In genomic region chr2:20421988-20422678, GRCh38 we compare ENCODE assay signal across 9 cellular contexts. TPM values are rescaled to one million over a fixed set of nuclear protein-coding genes. Genes with fewer than 3 reads are reported as not detected.
DNase-seq lines count a peak whose midpoint lies in the region; ATAC-seq and TF ChIP-seq lines count a peak whose summit lies in the region.
"Had no signal": no experiment of that assay in that cellular context is flagged by ENCODE, and none has a peak within 500 bp of the region (broad histone marks: within the 10 kb centered on the region; RNA-seq: fewer than 3 reads in every experiment).

No MANE protein-coding gene starts in this region.

- peak; percentile 41 to 84 for TF ChIP-seq EP300 in tibial nerve (IDR thresholded peaks at IDR 0.05)

- H3K14ac ChIP-seq in mesenchymal stem cell (ENCODE audit: low read length in 2 of 2) = peak overlapping the region in 1 of 2 experiments; percentile 53
- H3K14ac ChIP-seq in trophoblast cell (ENCODE audit: low read length) = no peak overlapping the region

- peaks cover 39% of the 10 kb centered on the region for H3K4me1 Mint-ChIP-seq in endothelial cell (ENCODE audit: unreplicated experiment)

- 86% methylated on average over 11 of the region's 11 CpGs for WGBS in mesenchymal stem cell
- 42 to 46% methylated on average over 11 of the region's 11 CpGs for WGBS in tibial nerve, 2 donors
- WGBS in trophoblast cell (ENCODE audit: extremely low coverage, insufficient coverage, insufficient read length) = no CpG with 5 or more reads among the region's 11 CpGs

- no peak overlapping the region for H3K27ac Mint-ChIP-seq in endothelial cell (ENCODE audit: unreplicated experiment)
- H3K27ac Mint-ChIP-seq: activated T-helper 1 cell treated with anti-CD3 and anti-CD28 coated beads, Interleukin-12 subunit alpha, Interleukin-12 subunit beta, Interleukin-2, Interleukin-4 antibody, amounts not matched to agents 30 ng/mL and 10 ng/mL and 1 ng/mL, durations not matched to agents 14 hours and 24 hours and 36 hours had no signal

- TF ChIP-seq CTCF in coronary artery (IDR thresholded peaks at IDR 0.05) (no peak), tibial nerve (IDR thresholded peaks at IDR 0.05) (no peak), endothelial cell (IDR thresholded peaks at IDR 0.05; ENCODE audit: unreplicated experiment) (no peak)

- H3K9ac ChIP-seq in mesenchymal stem cell (ENCODE audit: low read length) (no peak overlapping the region), trophoblast cell (ENCODE audit: low read length) (no peak overlapping the region)

- H2BK15ac ChIP-seq in mesenchymal stem cell (ENCODE audit: low read depth, poor library complexity, severe bottlenecking) = peak overlapping the region; percentile 87

- H2AFZ ChIP-seq in mesenchymal stem cell (ENCODE audit: low read depth, low read length) = no peak overlapping the region
- H2AFZ ChIP-seq in trophoblast cell (ENCODE audit: insufficient read depth, low read length, poor library complexity) = no peak overlapping the region

- H2AK5ac ChIP-seq in mesenchymal stem cell (ENCODE audit: low read length, severe bottlenecking) (no peak overlapping the region), trophoblast cell (ENCODE audit: low read length) (no peak overlapping the region)

- no peak for TF ChIP-seq POLR2A in tibial nerve (IDR thresholded peaks at IDR 0.05)

- H4K91ac ChIP-seq in mesenchymal stem cell (ENCODE audit: low read length) = peak overlapping the region; percentile 98
- H4K91ac ChIP-seq in trophoblast cell (ENCODE audit: low read depth, low read length) = no peak overlapping the region

- H2BK5ac ChIP-seq in mesenchymal stem cell (ENCODE audit: low read depth, low read length, poor library complexity, severe bottlenecking) = no peak overlapping the region
- H2BK5ac ChIP-seq in trophoblast cell (ENCODE audit: low read depth, low read length, poor library complexity) = no peak overlapping the region

- no peak overlapping the region for H3K4me3 Mint-ChIP-seq in endothelial cell (ENCODE audit: unreplicated experiment)

- peak overlapping the region; percentile 81 to 95 for H3K18ac ChIP-seq in mesenchymal stem cell (ENCODE audit: low read depth in 1 of 2, low read length in 2 of 2)
- no peak overlapping the region for H3K18ac ChIP-seq in trophoblast cell (ENCODE audit: low read length)

- DNase-seq in NCI-H2196 (lab: John Stamatoyannopoulos, UW; ENCODE audit: unreplicated experiment) (peak; percentile 80), coronary artery (ENCODE audit: low spot score) (peak; percentile 99), mesenchymal stem cell (peak; percentile 59), tibial nerve (ENCODE audit: low spot score in 2 of 2) (peak; percentile 82 to 84), trophoblast cell (no peak), endothelial cell (ENCODE audit: low spot score) (no peak), 8988T (no peak)

- H3K23ac ChIP-seq in mesenchymal stem cell (ENCODE audit: low read length in 2 of 2) = no peak overlapping the region
- H3K23ac ChIP-seq in trophoblast cell (ENCODE audit: low read length) = no peak overlapping the region

- peaks cover 24% of the 10 kb centered on the region for H3K4me1 ChIP-seq in mesenchymal stem cell (ENCODE audit: control insufficient read depth, insufficient read depth, low read depth, low read length)
- peaks cover 0 to 71% (median 41%) of the 10 kb centered on the region in 4 donors for H3K4me1 ChIP-seq in tibial nerve
- peaks cover 11 to 12% of the 10 kb centered on the region in 2 experiments for H3K4me1 ChIP-seq in trophoblast cell (ENCODE audit: control insufficient read depth in 1 of 2, insufficient read depth in 2 of 2, low read length in 2 of 2)

- peak overlapping the region; percentile 67 to 94 for H3K27ac ChIP-seq in coronary artery
- H3K27ac ChIP-seq in mesenchymal stem cell (ENCODE audit: low read length, poor library complexity, severe bottlenecking) = no peak overlapping the region
- H3K27ac ChIP-seq in tibial nerve = peak overlapping the region in 3 of 4 donors; percentile 55 to 82 (median 61)
- no peak overlapping the region for H3K27ac ChIP-seq in trophoblast cell (ENCODE audit: low read depth, low read length)

- H4K8ac ChIP-seq in mesenchymal stem cell (ENCODE audit: low read length) (peak overlapping the region; percentile 96), trophoblast cell (ENCODE audit: low read depth, low read length) (no peak overlapping the region)

- no peak overlapping the region for H4K12ac ChIP-seq in trophoblast cell (ENCODE audit: low read depth, low read length)

- H3K4me2 ChIP-seq in mesenchymal stem cell (ENCODE audit: low read length, poor library complexity, severe bottlenecking) (no peak overlapping the region), trophoblast cell (ENCODE audit: low read length) (no peak overlapping the region)

- H3K27me3 Mint-ChIP-seq in endothelial cell (ENCODE audit: unreplicated experiment) = peaks cover 7% of the 10 kb centered on the region

- H2BK120ac ChIP-seq in mesenchymal stem cell (ENCODE audit: low read depth, low read length) (peak overlapping the region; percentile 82), trophoblast cell (ENCODE audit: insufficient read depth, low read length, poor library complexity) (no peak overlapping the region)

- peak overlapping the region; percentile 91 to 99 for H2BK12ac ChIP-seq in mesenchymal stem cell (ENCODE audit: low read length in 2 of 2)
- H2BK12ac ChIP-seq in trophoblast cell (ENCODE audit: low read length) = no peak overlapping the region

- H3K9me3 ChIP-seq in mesenchymal stem cell (ENCODE audit: control insufficient read depth, low read length) = no peaks in the 10 kb centered on the region
- no peaks in the 10 kb centered on the region for H3K9me3 ChIP-seq in tibial nerve
- no peaks in the 10 kb centered on the region for H3K9me3 ChIP-seq in trophoblast cell (ENCODE audit: insufficient read depth, low read depth, low read length)

- H3K4me3 ChIP-seq in coronary artery (peak overlapping the region; percentile 45), mesenchymal stem cell (ENCODE audit: insufficient read depth in 1 of 2, low read depth in 1 of 2, low read length in 2 of 2) (peak overlapping the region in 1 of 2 experiments; percentile 42), tibial nerve (no peak overlapping the region), trophoblast cell (ENCODE audit: low read depth, low read length) (no peak overlapping the region)

- H3K36me3 ChIP-seq in mesenchymal stem cell (ENCODE audit: control insufficient read depth in 1 of 2, insufficient read depth in 2 of 2, low read depth in 1 of 2, low read length in 2 of 2) = no peaks in the 10 kb centered on the region
- H3K36me3 ChIP-seq in tibial nerve = no peaks in the 10 kb centered on the region
- no peaks in the 10 kb centered on the region for H3K36me3 ChIP-seq in trophoblast cell (ENCODE audit: control insufficient read depth in 1 of 2, insufficient read depth in 2 of 2, low read length in 2 of 2)

- H3K36me3 Mint-ChIP-seq in endothelial cell (ENCODE audit: low read depth, unreplicated experiment) = no peaks in the 10 kb centered on the region

- ATAC-seq in HG03354 (IDR thresholded peaks at IDR 0.05; ENCODE audit: poor library complexity, severe bottlenecking, unreplicated experiment) = no peak

- H3K27me3 ChIP-seq in mesenchymal stem cell (ENCODE audit: control insufficient read depth in 1 of 2, insufficient read depth in 1 of 2, low read length in 2 of 2) (no peaks in the 10 kb centered on the region), tibial nerve (no peaks in the 10 kb centered on the region), trophoblast cell (ENCODE audit: insufficient read depth, low read length) (no peaks in the 10 kb centered on the region)

- H3K4ac ChIP-seq in mesenchymal stem cell (ENCODE audit: low read depth in 1 of 2, low read length in 2 of 2) = peak overlapping the region; percentile 90 to 98
- no peak overlapping the region for H3K4ac ChIP-seq in trophoblast cell (ENCODE audit: low read depth, low read length)

- no peaks in the 10 kb centered on the region for H3K9me3 Mint-ChIP-seq in endothelial cell (ENCODE audit: unreplicated experiment)
- H3K9me3 Mint-ChIP-seq: activated T-helper 1 cell treated with anti-CD3 and anti-CD28 coated beads, Interleukin-12 subunit alpha, Interleukin-12 subunit beta, Interleukin-2, Interleukin-4 antibody, amounts not matched to agents 30 ng/mL and 10 ng/mL and 1 ng/mL, durations not matched to agents 14 hours and 24 hours and 36 hours had no signal

- no peaks in the 10 kb centered on the region for H3K79me1 ChIP-seq in mesenchymal stem cell (replicated peaks; ENCODE audit: low read length, poor library complexity, severe bottlenecking)
- peaks cover 2% of the 10 kb centered on the region for H3K79me1 ChIP-seq in trophoblast cell (ENCODE audit: low read length)

- H3K79me2 ChIP-seq in trophoblast cell (ENCODE audit: control insufficient read depth, insufficient read depth, low read length, poor library complexity) = no peaks in the 10 kb centered on the region

RNA-seq across cellular contexts. Expression of gene RHOB, which starts 24.7 kb away (rescaled TPM):
- 126 TPM for polyA plus RNA-seq in mesenchymal stem cell (2013, experiment 1 of 2)
- 126 TPM for polyA plus RNA-seq in mesenchymal stem cell (2013, experiment 2 of 2)
- total RNA-seq in tibial nerve = 1,000 to 10,000 TPM; 1,356 to 1,875 (median 1,699) TPM
- polyA plus RNA-seq in trophoblast cell (2013) = 220 and 222 TPM in 2 replicates
- 292 TPM for total RNA-seq in endothelial cell (ENCODE audit: unreplicated experiment)

Comparison
In these comparisons a context has a peak if more than half of its experiments do, and no peak if none do; other contexts are left out.
1. DNase-seq: peak in NCI-H2196 (single experiment), coronary artery (single experiment), mesenchymal stem cell (single experiment) and tibial nerve (2 of 2); none in trophoblast cell (0 of 2), endothelial cell (single experiment) and 8988T (single experiment).
2. H3K27ac ChIP-seq: peak in coronary artery (2 of 2) and tibial nerve (3 of 4); none in mesenchymal stem cell (single experiment) and trophoblast cell (single experiment).